Comparison of ENCODE assay signal across 19 cellular contexts in genomic region chr20:48749437-48749836, GRCh38.
DNase-seq lines count a peak whose midpoint lies in the region; ATAC-seq and TF ChIP-seq lines count a peak whose summit lies in the region.
"Had no signal": no experiment of that assay in that cellular context is flagged by ENCODE, and none has a peak within 500 bp of the region (broad histone marks: within the 10 kb centered on the region; RNA-seq: fewer than 3 reads in every experiment).

No MANE protein-coding gene starts in this region.

- no peak for DNase-seq in activated T-cell treated with anti-CD3 and anti-CD28 coated beads, Interleukin-2, amount 50 U/mL, for 72 hours
- DNase-seq in activated T-cell treated with anti-CD3 and anti-CD28 coated beads for 4 hours (no peak), glutamatergic neuron (no peak), NCI-H1092 (lab: John Stamatoyannopoulos, UW) (no peak), SJCRH30 (no peak)
- DNase-seq in activated CD4-positive, alpha-beta memory T cell treated with anti-CD3 and anti-CD28 coated beads, Interleukin-2, amount 10 ng/mL, durations not matched to agents 7 days and 5 days = no peak
- DNase-seq: DMS79; HCEC 1CT; islet precursor cell; midbrain; NCI-H1436; NCI-H510A treated with DMSO at 0.1 percent for 48 hours; pancreas; stimulated activated naive CD4-positive, alpha-beta T cell treated with Interleukin-2 at 50 U/mL for 16 hours; T-helper 9 cell had no signal

- H3K27me3 ChIP-seq in SJCRH30 = no peaks in the 10 kb centered on the region
- H3K27me3 ChIP-seq: pancreas had no signal

- H3K36me3 Mint-ChIP-seq in activated T-cell treated with anti-CD3 and anti-CD28 coated beads, Interleukin-2, amount 50 U/mL, for 72 hours (ENCODE audit: insufficient read depth in 2 of 2) = peaks cover 6 to 18% of the 10 kb centered on the region in 2 donors
- peaks cover 78% of the 10 kb centered on the region for H3K36me3 Mint-ChIP-seq in activated CD4-positive, alpha-beta memory T cell treated with anti-CD3 and anti-CD28 coated beads, Interleukin-2, amount 10 ng/mL, durations not matched to agents 7 days and 5 days (ENCODE audit: low read depth)
- H3K36me3 Mint-ChIP-seq in glutamatergic neuron (ENCODE audit: unreplicated experiment) = peaks cover 8% of the 10 kb centered on the region

- no peak overlapping the region for H3K27ac ChIP-seq in SJCRH30
- H3K27ac ChIP-seq: epithelial cell of prostate, pancreas had no signal

- H3K4me1 Mint-ChIP-seq in activated T-cell treated with anti-CD3 and anti-CD28 coated beads, Interleukin-2, amount 50 U/mL, for 72 hours (ENCODE audit: low read depth) = peaks cover 58% of the 10 kb centered on the region
- peaks cover 63% of the 10 kb centered on the region for H3K4me1 Mint-ChIP-seq in activated CD4-positive, alpha-beta memory T cell treated with anti-CD3 and anti-CD28 coated beads, Interleukin-2, amount 10 ng/mL, durations not matched to agents 7 days and 5 days
- peaks cover 61% of the 10 kb centered on the region for H3K4me1 Mint-ChIP-seq in glutamatergic neuron (ENCODE audit: low read depth, unreplicated experiment)

- peaks cover 6% of the 10 kb centered on the region for H3K4me1 ChIP-seq in SJCRH30
- H3K4me1 ChIP-seq: pancreas had no signal

- no peaks in the 10 kb centered on the region for H3K27me3 Mint-ChIP-seq in activated T-cell treated with anti-CD3 and anti-CD28 coated beads, Interleukin-2, amount 50 U/mL, for 72 hours (ENCODE audit: low read depth)
- H3K27me3 Mint-ChIP-seq in activated CD4-positive, alpha-beta memory T cell treated with anti-CD3 and anti-CD28 coated beads, Interleukin-2, amount 10 ng/mL, durations not matched to agents 7 days and 5 days = no peaks in the 10 kb centered on the region
- peaks cover 37% of the 10 kb centered on the region for H3K27me3 Mint-ChIP-seq in glutamatergic neuron (ENCODE audit: unreplicated experiment)

- CTCF ChIA-PET in activated CD4-positive, alpha-beta memory T cell treated with anti-CD3 and anti-CD28 coated beads, Interleukin-2, amount 10 ng/mL, durations not matched to agents 7 days and 5 days (lab: Charles Lee) = interaction anchor here (1.1 kb wide), 1 partner anchor 10 kb away, joined by 5 read pairs; no protein-coding TSS in a partner anchor

- no peak for TF ChIP-seq CTCF in glutamatergic neuron (IDR thresholded peaks at IDR 0.05; ENCODE audit: partially characterized antibody, unreplicated experiment)

- ATAC-seq in activated T-cell treated with anti-CD3 and anti-CD28 coated beads, Interleukin-2, amount 50 U/mL, for 72 hours (replicated peaks in 1 of 2) = no peak
- no peak for ATAC-seq in HG03135 (IDR thresholded peaks at IDR 0.05; ENCODE audit: unreplicated experiment)
- ATAC-seq in GM19463 (IDR thresholded peaks at IDR 0.05; ENCODE audit: unreplicated experiment) = no peak
- ATAC-seq: activated naive CD4-positive, alpha-beta T cell treated with anti-CD3 and anti-CD28 coated beads, Interleukin-2, amount 50 U/mL, for 72 hours; pancreas had no signal

- H3K4me3 ChIP-seq in SJCRH30 = no peak overlapping the region
- H3K4me3 ChIP-seq: pancreas had no signal

- H3K9me3 Mint-ChIP-seq in activated T-cell treated with anti-CD3 and anti-CD28 coated beads, Interleukin-2, amount 50 U/mL, for 72 hours = peaks cover 0 to 4% of the 10 kb centered on the region in 2 donors
- H3K9me3 Mint-ChIP-seq in activated CD4-positive, alpha-beta memory T cell treated with anti-CD3 and anti-CD28 coated beads, Interleukin-2, amount 10 ng/mL, durations not matched to agents 7 days and 5 days = peaks cover 2% of the 10 kb centered on the region
- H3K9me3 Mint-ChIP-seq in glutamatergic neuron (ENCODE audit: unreplicated experiment) = peaks cover 39% of the 10 kb centered on the region

- H3K9me3 ChIP-seq in SJCRH30 (replicated peaks) = no peaks in the 10 kb centered on the region
- H3K9me3 ChIP-seq: pancreas had no signal

- no peaks in the 10 kb centered on the region for H3K36me3 ChIP-seq in SJCRH30
- H3K36me3 ChIP-seq: pancreas had no signal

- H3K27ac Mint-ChIP-seq in activated T-cell treated with anti-CD3 and anti-CD28 coated beads, Interleukin-2, amount 50 U/mL, for 72 hours = peak overlapping the region; percentile 67
- peak overlapping the region; percentile 49 for H3K27ac Mint-ChIP-seq in activated CD4-positive, alpha-beta memory T cell treated with anti-CD3 and anti-CD28 coated beads, Interleukin-2, amount 10 ng/mL, durations not matched to agents 7 days and 5 days
- peak overlapping the region; percentile 59 for H3K27ac Mint-ChIP-seq in glutamatergic neuron (ENCODE audit: unreplicated experiment)

- POLR2A ChIA-PET in activated CD4-positive, alpha-beta memory T cell treated with anti-CD3 and anti-CD28 coated beads, Interleukin-2, amount 10 ng/mL, durations not matched to agents 7 days and 5 days (lab: Charles Lee) = interaction anchor here (0.6 to 3.2 kb wide), 3 partner anchors 8 to 127 kb away, joined by 3 to 20 read pairs (median 3); no protein-coding TSS in a partner anchor

- peak overlapping the region in 1 of 2 donors; percentile 1 for H3K4me3 Mint-ChIP-seq in activated T-cell treated with anti-CD3 and anti-CD28 coated beads, Interleukin-2, amount 50 U/mL, for 72 hours
- H3K4me3 Mint-ChIP-seq in activated CD4-positive, alpha-beta memory T cell treated with anti-CD3 and anti-CD28 coated beads, Interleukin-2, amount 10 ng/mL, durations not matched to agents 7 days and 5 days = no peak overlapping the region
- H3K4me3 Mint-ChIP-seq in glutamatergic neuron (ENCODE audit: unreplicated experiment) = peak overlapping the region; percentile 59
